Comparison of ENCODE assay signal across 7 cellular contexts in the genomic region with DNA sequence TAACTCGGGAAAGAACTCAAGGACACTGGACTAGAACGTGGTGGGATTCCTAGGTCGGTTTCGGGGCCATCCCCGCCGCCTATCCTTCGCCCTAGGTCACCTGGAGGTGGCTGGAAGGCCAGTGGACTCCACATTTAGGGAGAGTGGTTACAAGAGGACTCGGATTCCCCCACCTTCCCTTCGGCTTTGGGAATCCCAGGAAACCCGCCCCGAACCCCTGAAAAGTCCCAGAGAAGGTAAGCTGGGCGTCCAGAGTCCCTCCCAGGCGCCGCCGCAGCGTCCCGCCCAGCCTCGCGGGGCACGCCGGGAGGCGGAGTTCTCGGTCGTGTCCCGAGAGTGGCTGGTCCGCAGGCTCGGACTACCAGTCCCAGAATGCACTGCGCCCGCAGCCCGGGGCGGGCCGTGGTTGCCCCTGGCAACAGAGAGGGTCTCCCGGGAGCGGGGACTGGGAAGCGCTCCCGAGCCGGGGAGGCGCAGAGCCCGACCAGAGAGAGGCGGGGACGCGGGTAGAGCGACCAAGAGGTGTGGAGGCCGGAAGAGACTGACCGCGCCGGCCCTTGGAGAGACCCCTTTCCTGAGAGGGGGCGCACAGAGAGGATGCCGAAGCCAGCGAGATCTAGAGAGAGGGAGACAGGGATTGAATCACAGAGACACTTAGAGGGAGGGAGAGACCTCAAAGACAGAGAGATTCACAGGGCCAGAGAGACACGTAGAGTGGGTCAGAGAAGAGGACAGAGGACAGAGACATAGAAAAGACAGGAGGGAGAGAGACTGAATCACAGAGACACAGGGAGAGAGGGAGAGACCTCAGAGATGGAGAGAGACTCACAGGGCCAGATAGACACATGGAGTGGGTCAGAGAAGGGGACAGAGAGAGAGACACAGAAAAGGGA. TPM values are rescaled to one million over a fixed set of nuclear protein-coding genes. Genes with fewer than 3 reads are reported as not detected.
A peak's percentile ranks its signal among the peaks of the same experiment; 100 is the strongest.
DNase-seq lines count a peak whose midpoint lies in the region; ATAC-seq and FAIRE-seq lines count a peak whose summit lies in the region.

No MANE protein-coding gene starts in this region.

- no peak overlapping the region for H3K4me3 Mint-ChIP-seq in activated CD8-positive, alpha-beta memory T cell treated with anti-CD3 and anti-CD28 coated beads, Interleukin-2, amount 10 ng/mL, durations not matched to agents 7 days and 5 days

- peak; percentile 82 for FAIRE-seq in endometrium (lab: Jason Lieb, UNC)

- H3K36me3 Mint-ChIP-seq in activated CD8-positive, alpha-beta memory T cell treated with anti-CD3 and anti-CD28 coated beads, Interleukin-2, amount 10 ng/mL, durations not matched to agents 7 days and 5 days: peaks cover 18% of the 10 kb centered on the region

- no peaks in the 10 kb centered on the region for H3K9me3 Mint-ChIP-seq in activated CD8-positive, alpha-beta memory T cell treated with anti-CD3 and anti-CD28 coated beads, Interleukin-2, amount 10 ng/mL, durations not matched to agents 7 days and 5 days (ENCODE audit: low read depth)

- peaks cover 32% of the 10 kb centered on the region for H3K4me1 Mint-ChIP-seq in activated CD8-positive, alpha-beta memory T cell treated with anti-CD3 and anti-CD28 coated beads, Interleukin-2, amount 10 ng/mL, durations not matched to agents 7 days and 5 days

- H3K27me3 Mint-ChIP-seq in activated CD8-positive, alpha-beta memory T cell treated with anti-CD3 and anti-CD28 coated beads, Interleukin-2, amount 10 ng/mL, durations not matched to agents 7 days and 5 days: peaks cover 21% of the 10 kb centered on the region

- CTCF ChIA-PET in activated CD8-positive, alpha-beta memory T cell treated with anti-CD3 and anti-CD28 coated beads, Interleukin-2, amount 10 ng/mL, durations not matched to agents 7 days and 5 days (lab: Charles Lee): interaction anchor here (1.3 kb wide), 1 partner anchor 26 kb away, joined by 4 read pairs; no protein-coding TSS in a partner anchor

- peak overlapping the region; percentile 30 for H3K27ac Mint-ChIP-seq in activated CD8-positive, alpha-beta memory T cell treated with anti-CD3 and anti-CD28 coated beads, Interleukin-2, amount 10 ng/mL, durations not matched to agents 7 days and 5 days

- DNase-seq in NCI-H82 (lab: John Stamatoyannopoulos, UW) (peak; percentile 93), mesenteric fat pad (ENCODE audit: low spot score) (peak; percentile 99)
- peak; percentile 92 for DNase-seq in activated CD8-positive, alpha-beta memory T cell treated with anti-CD3 and anti-CD28 coated beads, Interleukin-2, amount 10 ng/mL, durations not matched to agents 7 days and 5 days
- peak; percentile 68 to 85 (median 72) for DNase-seq in stimulated activated CD4-positive, alpha-beta T cell treated with anti-CD3 and anti-CD28 coated beads, TNF-alpha, amount 100 ng/mL, for 48 hours (ENCODE audit: low read depth in 3 of 3)

- ATAC-seq in GM18520 (IDR thresholded peaks at IDR 0.05; ENCODE audit: unreplicated experiment) (peak; percentile 80), HG03095 (IDR thresholded peaks at IDR 0.05; ENCODE audit: unreplicated experiment) (peak; percentile 87)
- peak; percentile 91 for ATAC-seq in activated CD8-positive, alpha-beta memory T cell treated with anti-CD3 and anti-CD28 coated beads, Interleukin-2, amount 10 ng/mL, durations not matched to agents 7 days and 5 days

RNA-seq across cellular contexts. Expression of gene PRKCG, which starts 2.6 kb away (rescaled TPM):
- not detected for total RNA-seq in activated CD8-positive, alpha-beta memory T cell treated with anti-CD3 and anti-CD28 coated beads, Interleukin-2, amount 10 ng/mL, durations not matched to agents 7 days and 5 days
- total RNA-seq in mesenteric fat pad: not detected

RNA-seq across cellular contexts. Expression of gene MYADM, which starts 11.7 kb away (rescaled TPM):
- total RNA-seq in activated CD8-positive, alpha-beta memory T cell treated with anti-CD3 and anti-CD28 coated beads, Interleukin-2, amount 10 ng/mL, durations not matched to agents 7 days and 5 days: 10 to 100 TPM; 52.2 to 69.4 TPM
- 270 TPM for total RNA-seq in mesenteric fat pad

RNA-seq across cellular contexts. Expression of gene CACNG7, which starts 29.7 kb away (rescaled TPM):
- not detected for total RNA-seq in activated CD8-positive, alpha-beta memory T cell treated with anti-CD3 and anti-CD28 coated beads, Interleukin-2, amount 10 ng/mL, durations not matched to agents 7 days and 5 days
- total RNA-seq in mesenteric fat pad: not detected

RNA-seq across cellular contexts. Expression of gene NLRP12, which starts 55.3 kb away (rescaled TPM):
- not detected for total RNA-seq in activated CD8-positive, alpha-beta memory T cell treated with anti-CD3 and anti-CD28 coated beads, Interleukin-2, amount 10 ng/mL, durations not matched to agents 7 days and 5 days
- 4.4 TPM for total RNA-seq in mesenteric fat pad

Comparison
In these comparisons a context has a peak if more than half of its experiments do, and no peak if none do; other contexts are left out.
1. Peak in every context shown above with its lines: DNase-seq and ATAC-seq.